In genomic region chr12:44521702-44522101, GRCh38 we compare ENCODE assay signal across 28 cellular contexts.
"Had no signal": no experiment of that assay in that cellular context is flagged by ENCODE, and none has a peak within 500 bp of the region (broad histone marks: within the 10 kb centered on the region; RNA-seq: fewer than 3 reads in every experiment).

No MANE protein-coding gene starts in this region.

- H3K4me3 ChIP-seq: stomach, suprapubic skin, testis, thoracic aorta, thyroid gland, tibial artery, tibial nerve, transverse colon, upper lobe of left lung, upper lobe of right lung, uterus, vagina had no signal

- H3K27me3 ChIP-seq: stomach, suprapubic skin, testis, thyroid gland, tibial artery, tibial nerve, transverse colon, upper lobe of left lung, upper lobe of right lung, uterus, vagina had no signal

- FAIRE-seq: urothelium cell line had no signal

- H3K27me3 Mint-ChIP-seq: stimulated activated memory B cell treated with anti-CD40 and anti-IgM and Interleukin-4, amounts not matched to agents 10 μg/mL and 1 μg/mL and 100 μg/mL, for 72 hours; stimulated activated naive B cell treated with anti-CD40 and anti-IgM and Interleukin-4, amounts not matched to agents 10 μg/mL and 1 μg/mL and 100 μg/mL, for 72 hours; stimulated activated naive CD8-positive, alpha-beta T cell treated with anti-CD3 and anti-CD28 coated beads, Interleukin-15, amount 100 ng/mL, for 72 hours; stimulated activated naive CD8-positive, alpha-beta T cell treated with anti-CD3 and anti-CD28 coated beads, Interleukin-15, Interleukin-2, amounts not matched to agents 100 ng/mL and 50 ng/mL, for 24 hours; type B pancreatic cell had no signal

- H3K36me3 Mint-ChIP-seq: stimulated activated memory B cell treated with anti-CD40 and anti-IgM and Interleukin-4, amounts not matched to agents 10 μg/mL and 1 μg/mL and 100 μg/mL, for 72 hours; stimulated activated naive B cell treated with anti-CD40 and anti-IgM and Interleukin-4, amounts not matched to agents 10 μg/mL and 1 μg/mL and 100 μg/mL, for 72 hours; type B pancreatic cell had no signal

- H3K4me3 Mint-ChIP-seq: stimulated activated effector memory CD8-positive, alpha-beta T cell treated with anti-CD3 and anti-CD28 coated beads, Interleukin-12 subunit alpha, Interleukin-12 subunit beta, amount 100 ng/mL, for 72 hours; stimulated activated memory B cell treated with anti-CD40 and anti-IgM and Interleukin-4, amounts not matched to agents 10 μg/mL and 1 μg/mL and 100 μg/mL, for 72 hours; stimulated activated naive B cell treated with anti-CD40 and anti-IgM and Interleukin-4, amounts not matched to agents 10 μg/mL and 1 μg/mL and 100 μg/mL, for 72 hours; stimulated activated naive CD8-positive, alpha-beta T cell treated with anti-CD3 and anti-CD28 coated beads, Interleukin-15, amount 100 ng/mL, for 72 hours; stimulated activated naive CD8-positive, alpha-beta T cell treated with anti-CD3 and anti-CD28 coated beads, Interleukin-15, Interleukin-2, amounts not matched to agents 100 ng/mL and 50 ng/mL, for 24 hours; type B pancreatic cell had no signal

- H3K27ac ChIP-seq: stomach, suprapubic skin, testis, thoracic aorta, thyroid gland, tibial artery, tibial nerve, transverse colon, upper lobe of left lung, upper lobe of right lung, uterus, vagina had no signal

- ATAC-seq: stimulated activated effector memory CD8-positive, alpha-beta T cell treated with anti-CD3 and anti-CD28 coated beads, Interleukin-12 subunit alpha, Interleukin-12 subunit beta, amount 100 ng/mL, for 72 hours; stimulated activated memory B cell treated with anti-CD40 and anti-IgM and Interleukin-4, amounts not matched to agents 10 μg/mL and 1 μg/mL and 100 μg/mL, for 72 hours; stimulated activated naive B cell treated with anti-CD40 and anti-IgM and Interleukin-4, amounts not matched to agents 10 μg/mL and 1 μg/mL and 100 μg/mL, for 72 hours; stimulated activated naive CD8-positive, alpha-beta T cell treated with anti-CD3 and anti-CD28 coated beads, Interleukin-15, amount 100 ng/mL, for 72 hours; stimulated activated naive CD8-positive, alpha-beta T cell treated with anti-CD3 and anti-CD28 coated beads, Interleukin-15, Interleukin-2, amounts not matched to agents 100 U/mL and 50 U/mL, for 24 hours; upper lobe of right lung had no signal

- H3K4me1 ChIP-seq: stomach, suprapubic skin, testis, tibial artery, tibial nerve, transverse colon, upper lobe of right lung, uterus, vagina had no signal

- H3K36me3 ChIP-seq: stomach, suprapubic skin, thoracic aorta, thyroid gland, tibial artery, tibial nerve, transverse colon, upper lobe of left lung, upper lobe of right lung, uterus, vagina had no signal

- H3K4me1 Mint-ChIP-seq: stimulated activated effector memory CD8-positive, alpha-beta T cell treated with anti-CD3 and anti-CD28 coated beads, Interleukin-12 subunit alpha, Interleukin-12 subunit beta, amount 100 ng/mL, for 72 hours; stimulated activated memory B cell treated with anti-CD40 and anti-IgM and Interleukin-4, amounts not matched to agents 10 μg/mL and 1 μg/mL and 100 μg/mL, for 72 hours; stimulated activated naive B cell treated with anti-CD40 and anti-IgM and Interleukin-4, amounts not matched to agents 10 μg/mL and 1 μg/mL and 100 μg/mL, for 72 hours; stimulated activated naive CD8-positive, alpha-beta T cell treated with anti-CD3 and anti-CD28 coated beads, Interleukin-15, amount 100 ng/mL, for 72 hours had no signal

- H3K9me3 ChIP-seq: stomach, suprapubic skin, testis, thoracic aorta, thyroid gland, tibial artery, tibial nerve, transverse colon, upper lobe of left lung, upper lobe of right lung, uterus, vagina had no signal

- H3K27ac Mint-ChIP-seq: stimulated activated effector memory CD8-positive, alpha-beta T cell treated with anti-CD3 and anti-CD28 coated beads, Interleukin-12 subunit alpha, Interleukin-12 subunit beta, amount 100 ng/mL, for 72 hours; stimulated activated memory B cell treated with anti-CD40 and anti-IgM and Interleukin-4, amounts not matched to agents 10 μg/mL and 1 μg/mL and 100 μg/mL, for 72 hours; stimulated activated naive B cell treated with anti-CD40 and anti-IgM and Interleukin-4, amounts not matched to agents 10 μg/mL and 1 μg/mL and 100 μg/mL, for 72 hours; stimulated activated naive CD8-positive, alpha-beta T cell treated with anti-CD3 and anti-CD28 coated beads, Interleukin-15, Interleukin-2, amounts not matched to agents 100 ng/mL and 50 ng/mL, for 24 hours; type B pancreatic cell had no signal

- H3K9me3 Mint-ChIP-seq: stimulated activated effector memory CD8-positive, alpha-beta T cell treated with anti-CD3 and anti-CD28 coated beads, Interleukin-12 subunit alpha, Interleukin-12 subunit beta, amount 100 ng/mL, for 72 hours; stimulated activated memory B cell treated with anti-CD40 and anti-IgM and Interleukin-4, amounts not matched to agents 10 μg/mL and 1 μg/mL and 100 μg/mL, for 72 hours; stimulated activated naive B cell treated with anti-CD40 and anti-IgM and Interleukin-4, amounts not matched to agents 10 μg/mL and 1 μg/mL and 100 μg/mL, for 72 hours; stimulated activated naive CD8-positive, alpha-beta T cell treated with anti-CD3 and anti-CD28 coated beads, Interleukin-15, amount 100 ng/mL, for 72 hours; stimulated activated naive CD8-positive, alpha-beta T cell treated with anti-CD3 and anti-CD28 coated beads, Interleukin-15, Interleukin-2, amounts not matched to agents 100 ng/mL and 50 ng/mL, for 24 hours; type B pancreatic cell had no signal

- DNase-seq: stimulated activated CD4-positive, alpha-beta T cell treated with anti-CD3 and anti-CD28 coated beads, Interleukin-2, amount 100 ng/mL, for 48 hours; stimulated activated CD4-positive, alpha-beta T cell treated with anti-CD3 and anti-CD28 coated beads, Interleukin-4, amount 100 ng/mL, for 1 hour; stimulated activated CD4-positive, alpha-beta T cell treated with anti-CD3 and anti-CD28 coated beads, Interleukin-4, amount 100 ng/mL, for 24 hours; stimulated activated CD4-positive, alpha-beta T cell treated with anti-CD3 and anti-CD28 coated beads, Interleukin-4, amount 100 ng/mL, for 4 hours; stimulated activated CD8-positive, alpha-beta memory T cell treated with anti-CD3 and anti-CD28 coated beads, Interleukin-4, amount 100 ng/mL, for 48 hours; stimulated activated naive B cell treated with anti-CD40 and anti-IgM and Interleukin-4, amounts not matched to agents 10 μg/mL and 1 μg/mL and 100 μg/mL, for 72 hours; stimulated activated naive CD4-positive, alpha-beta T cell; stimulated activated naive CD8-positive, alpha-beta T cell treated with anti-CD3 and anti-CD28 coated beads, Interleukin-15, amount 100 ng/mL, for 72 hours; stimulated activated naive CD8-positive, alpha-beta T cell treated with anti-CD3 and anti-CD28 coated beads, Interleukin-15, Interleukin-2, amounts not matched to agents 100 U/mL and 50 U/mL, for 24 hours; stomach; substantia nigra; testis; thyroid gland; tibial artery; transverse colon; trophoblast cell; upper lobe of left lung; upper lobe of right lung; uterus had no signal
